Comparison of ENCODE assay signal across 14 cellular contexts in genomic region chr19:35738021-35738886, GRCh38.
DNase-seq lines count a peak whose midpoint lies in the region; TF ChIP-seq lines count a peak whose summit lies in the region.
"Had no signal": no experiment of that assay in that cellular context is flagged by ENCODE, and none has a peak within 500 bp of the region (broad histone marks: within the 10 kb centered on the region; RNA-seq: fewer than 3 reads in every experiment).

No MANE protein-coding gene starts in this region.

- H3K27me3 ChIP-seq in neutrophil: no peaks in the 10 kb centered on the region
- H3K27me3 ChIP-seq: tibial artery had no signal

- H3K4me1 ChIP-seq in neutrophil (ENCODE audit: control insufficient read depth in 1 of 2, insufficient read depth in 1 of 2, low read depth in 1 of 2, low read length in 1 of 2): peaks cover 36 to 39% of the 10 kb centered on the region in 2 experiments

- no peak overlapping the region for H3K4me3 ChIP-seq in neutrophil (ENCODE audit: low read depth in 1 of 2, low read length in 1 of 2)
- H3K4me3 ChIP-seq: tibial artery had no signal

- H3K36me3 Mint-ChIP-seq in T-helper 1 cell treated with Interleukin-12 subunit alpha and Interleukin-12 subunit beta and Interleukin-4 antibody, amounts not matched to agents 30 μg/mL and 1 μg/mL, for 36 hours (ENCODE audit: low read depth): peaks cover 34% of the 10 kb centered on the region
- H3K36me3 Mint-ChIP-seq in activated naive CD8-positive, alpha-beta T cell: peaks cover 5% of the 10 kb centered on the region

- peaks cover 23% of the 10 kb centered on the region for H3K4me1 Mint-ChIP-seq in T-helper 1 cell treated with Interleukin-12 subunit alpha and Interleukin-12 subunit beta and Interleukin-4 antibody, amounts not matched to agents 30 μg/mL and 1 μg/mL, for 36 hours (ENCODE audit: low read depth)
- H3K4me1 Mint-ChIP-seq in activated naive CD8-positive, alpha-beta T cell (ENCODE audit: low read depth): peaks cover 36% of the 10 kb centered on the region

- H3K27ac ChIP-seq in neutrophil: peak overlapping the region; percentile 98
- H3K27ac ChIP-seq: parathyroid adenoma had no signal

- no peaks in the 10 kb centered on the region for H3K9me3 ChIP-seq in neutrophil
- H3K9me3 ChIP-seq: tibial artery had no signal

- H3K4me3 Mint-ChIP-seq in T-helper 1 cell treated with Interleukin-12 subunit alpha and Interleukin-12 subunit beta and Interleukin-4 antibody, amounts not matched to agents 30 μg/mL and 1 μg/mL, for 36 hours: peak overlapping the region; percentile 37
- peak overlapping the region; percentile 30 for H3K4me3 Mint-ChIP-seq in activated naive CD8-positive, alpha-beta T cell

- TF ChIP-seq CTCF in neutrophil (IDR thresholded peaks at IDR 0.05): no peak

- no peaks in the 10 kb centered on the region for H3K9me3 Mint-ChIP-seq in T-helper 1 cell treated with Interleukin-12 subunit alpha and Interleukin-12 subunit beta and Interleukin-4 antibody, amounts not matched to agents 30 μg/mL and 1 μg/mL, for 36 hours
- no peaks in the 10 kb centered on the region for H3K9me3 Mint-ChIP-seq in activated naive CD8-positive, alpha-beta T cell (ENCODE audit: low read depth)

- DNase-seq in T-helper 1 cell: no peak
- DNase-seq in NCI-H1694 treated with DMSO at 0.1 percent for 48 hours (lab: John Stamatoyannopoulos, UW): no peak
- no peak for DNase-seq in NK-92 (lab: John Stamatoyannopoulos, UW; ENCODE audit: unreplicated experiment)
- DNase-seq: 8988T, anterior cingulate cortex, COR-L47, mesenchymal stem cell, NCI-H2081 treated with DMSO at 0.1 percent for 48 hours, SHP77 treated with DMSO at 0.1 percent for 48 hours, tibial artery had no signal

- H3K27me3 Mint-ChIP-seq in T-helper 1 cell treated with Interleukin-12 subunit alpha and Interleukin-12 subunit beta and Interleukin-4 antibody, amounts not matched to agents 30 μg/mL and 1 μg/mL, for 36 hours (ENCODE audit: low read depth): no peaks in the 10 kb centered on the region
- no peaks in the 10 kb centered on the region for H3K27me3 Mint-ChIP-seq in activated naive CD8-positive, alpha-beta T cell

- peaks cover 66% of the 10 kb centered on the region for H3K36me3 ChIP-seq in neutrophil

- H3K27ac Mint-ChIP-seq in T-helper 1 cell treated with Interleukin-12 subunit alpha and Interleukin-12 subunit beta and Interleukin-4 antibody, amounts not matched to agents 30 μg/mL and 1 μg/mL, for 36 hours: peak overlapping the region; percentile 45
- H3K27ac Mint-ChIP-seq in activated naive CD8-positive, alpha-beta T cell: peak overlapping the region; percentile 78
